ENCODE assay signal across 1 cellular context in genomic region chr6:148973809-148974208, GRCh38.
TF ChIP-seq lines count a peak whose summit lies in the region.

No MANE protein-coding gene starts in this region.

TF ChIP-seq in WTC11, 78 proteins besides CTCF, POLR2A, EP300 and RAD21 (continued from another document):
- TF ChIP-seq MYBL2 (CRISPR knock-in tag; IDR thresholded peaks at IDR 0.05) (no peak), SMAD4 (CRISPR knock-in tag; IDR thresholded peaks at IDR 0.05) (no peak), ZNF396 (CRISPR knock-in tag; IDR thresholded peaks at IDR 0.05; ENCODE audit: borderline replicate concordance) (no peak), CREM (CRISPR knock-in tag; IDR thresholded peaks at IDR 0.05) (no peak)
